ENCODE assay signal across 1 cellular context in genomic region chr10:103916254-103916653, GRCh38.
TF ChIP-seq lines count a peak whose summit lies in the region.

No MANE protein-coding gene starts in this region.

TF ChIP-seq in SK-N-SH, 30 proteins besides CTCF, POLR2A, EP300 and RAD21 (continued from another document):
- TF ChIP-seq, protein P1, sequence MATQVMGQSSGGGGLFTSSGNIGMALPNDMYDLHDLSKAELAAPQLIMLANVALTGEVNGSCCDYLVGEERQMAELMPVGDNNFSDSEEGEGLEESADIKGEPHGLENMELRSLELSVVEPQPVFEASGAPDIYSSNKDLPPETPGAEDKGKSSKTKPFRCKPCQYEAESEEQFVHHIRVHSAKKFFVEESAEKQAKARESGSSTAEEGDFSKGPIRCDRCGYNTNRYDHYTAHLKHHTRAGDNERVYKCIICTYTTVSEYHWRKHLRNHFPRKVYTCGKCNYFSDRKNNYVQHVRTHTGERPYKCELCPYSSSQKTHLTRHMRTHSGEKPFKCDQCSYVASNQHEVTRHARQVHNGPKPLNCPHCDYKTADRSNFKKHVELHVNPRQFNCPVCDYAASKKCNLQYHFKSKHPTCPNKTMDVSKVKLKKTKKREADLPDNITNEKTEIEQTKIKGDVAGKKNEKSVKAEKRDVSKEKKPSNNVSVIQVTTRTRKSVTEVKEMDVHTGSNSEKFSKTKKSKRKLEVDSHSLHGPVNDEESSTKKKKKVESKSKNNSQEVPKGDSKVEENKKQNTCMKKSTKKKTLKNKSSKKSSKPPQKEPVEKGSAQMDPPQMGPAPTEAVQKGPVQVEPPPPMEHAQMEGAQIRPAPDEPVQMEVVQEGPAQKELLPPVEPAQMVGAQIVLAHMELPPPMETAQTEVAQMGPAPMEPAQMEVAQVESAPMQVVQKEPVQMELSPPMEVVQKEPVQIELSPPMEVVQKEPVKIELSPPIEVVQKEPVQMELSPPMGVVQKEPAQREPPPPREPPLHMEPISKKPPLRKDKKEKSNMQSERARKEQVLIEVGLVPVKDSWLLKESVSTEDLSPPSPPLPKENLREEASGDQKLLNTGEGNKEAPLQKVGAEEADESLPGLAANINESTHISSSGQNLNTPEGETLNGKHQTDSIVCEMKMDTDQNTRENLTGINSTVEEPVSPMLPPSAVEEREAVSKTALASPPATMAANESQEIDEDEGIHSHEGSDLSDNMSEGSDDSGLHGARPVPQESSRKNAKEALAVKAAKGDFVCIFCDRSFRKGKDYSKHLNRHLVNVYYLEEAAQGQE (IDR thresholded peaks at IDR 0.05; ENCODE audit: low read depth, low read length), result no peak
- TF ChIP-seq GABPA (IDR thresholded peaks at IDR 0.05; ENCODE audit: low read depth) (no peak), GATA2 (CRISPR knock-in tag; IDR thresholded peaks at IDR 0.05) (no peak), MEF2A (IDR thresholded peaks at IDR 0.05; ENCODE audit: borderline replicate concordance, low read depth) (no peak), JUND (IDR thresholded peaks at IDR 0.05) (no peak)
